ENCODE assay signal across 8 cellular contexts in genomic region chr4:18075823-18076433, GRCh38. TPM values are rescaled to one million over a fixed set of nuclear protein-coding genes. Genes with fewer than 3 reads are reported as not detected.
DNase-seq lines count a peak whose midpoint lies in the region; ATAC-seq and TF ChIP-seq lines count a peak whose summit lies in the region.

No MANE protein-coding gene starts in this region.

- no peak overlapping the region for H3K9ac ChIP-seq in H9 (ENCODE audit: extremely low read depth, insufficient read length, low read length)
- H3K9ac ChIP-seq in OCI-LY1 (ENCODE audit: low read length), result no peak overlapping the region

- H3K14ac ChIP-seq in H9 (ENCODE audit: insufficient read depth, low read length), result no peak overlapping the region

- H4K8ac ChIP-seq in H9 (replicated peaks; ENCODE audit: insufficient read length, low read depth, low read length), result no peak overlapping the region

- no peaks in the 10 kb centered on the region for H3K27me3 ChIP-seq in H9 (ENCODE audit: insufficient read depth, low read length)
- H3K27me3 ChIP-seq in OCI-LY1 (ENCODE audit: insufficient read depth, low read length), result no peaks in the 10 kb centered on the region
- H3K27me3 ChIP-seq in adrenal gland, result peaks cover 4% of the 10 kb centered on the region

- intact Hi-C loops in adrenal gland (cut with DNase I), result no loop called here

- H3K23ac ChIP-seq in H9 (ENCODE audit: insufficient read length, low read depth, low read length), result no peak overlapping the region

- H3K27me3 Mint-ChIP-seq in H9 (ENCODE audit: low read depth) (peaks cover 38% of the 10 kb centered on the region), naive B cell (peaks cover 14 to 36% (median 35%) of the 10 kb centered on the region in 3 donors)

- no peak overlapping the region for H2BK20ac ChIP-seq in H9 (ENCODE audit: low read depth, low read length, poor library complexity, severe bottlenecking)

- no peak overlapping the region for H2AK5ac ChIP-seq in H9 (ENCODE audit: insufficient read length, low read length)

- H3K9me3 Mint-ChIP-seq in H9, result peaks cover 0 to 9% of the 10 kb centered on the region in 2 experiments; a peak in 2 of 5 replicates
- H3K9me3 Mint-ChIP-seq in naive B cell, result peaks cover 3 to 16% (median 8%) of the 10 kb centered on the region in 7 donors

- peak; percentile 2 for DNase-seq in EH (ENCODE audit: low read depth)
- DNase-seq in H9, result peak; percentile 50
- peak in 6 of 7 donors; percentile 20 to 68 (median 28) for DNase-seq in adrenal gland
- peak; percentile 2 for DNase-seq in naive B cell
- DNase-seq in NCI-H510A (lab: John Stamatoyannopoulos, UW), result no peak
- DNase-seq in dedifferentiated amniotic fluid mesenchymal stem cell (ENCODE audit: extremely low spot score), result no peak

- no peaks in the 10 kb centered on the region for H3K79me1 ChIP-seq in H9 (ENCODE audit: insufficient read depth, low read depth, low read length, poor library complexity, severe bottlenecking)

- no peak overlapping the region for H3K27ac Mint-ChIP-seq in H9
- peak overlapping the region in 1 of 6 donors; percentile 76 for H3K27ac Mint-ChIP-seq in naive B cell

- no peak for TF ChIP-seq POLR2A in adrenal gland (IDR thresholded peaks at IDR 0.05)

- H4K91ac ChIP-seq in H9 (ENCODE audit: insufficient read length, low read depth, low read length), result no peak overlapping the region

- H3K4me1 ChIP-seq in H9 (ENCODE audit: insufficient read depth, low read length), result no peaks in the 10 kb centered on the region
- H3K4me1 ChIP-seq in OCI-LY1 (ENCODE audit: insufficient read depth, low read length, severe bottlenecking), result no peaks in the 10 kb centered on the region
- H3K4me1 ChIP-seq in adrenal gland (replicated peaks in 1 of 2), result no peaks in the 10 kb centered on the region

- no peak overlapping the region for H2BK5ac ChIP-seq in H9 (ENCODE audit: insufficient read length, low read length)

- H4K5ac ChIP-seq in H9 (ENCODE audit: insufficient read length, low read depth, low read length), result no peak overlapping the region

- H4K20me1 ChIP-seq in H9 (ENCODE audit: control insufficient read depth, insufficient read depth, insufficient read length), result no peaks in the 10 kb centered on the region
- no peaks in the 10 kb centered on the region for H4K20me1 ChIP-seq in OCI-LY1 (ENCODE audit: insufficient read depth, low read length)

- no peak overlapping the region for H3K56ac ChIP-seq in H9 (ENCODE audit: insufficient read length, low read depth, low read length)

- no peak overlapping the region for H2BK15ac ChIP-seq in H9 (ENCODE audit: low read depth, low read length)

- H3K9me3 ChIP-seq in H9 (ENCODE audit: control insufficient read depth, low read depth, low read length) (no peaks in the 10 kb centered on the region), OCI-LY1 (ENCODE audit: low read length) (no peaks in the 10 kb centered on the region), adrenal gland (replicated peaks in 1 of 3) (no peaks in the 10 kb centered on the region)

- no peaks in the 10 kb centered on the region for H3F3A ChIP-seq in OCI-LY1 (ENCODE audit: insufficient read depth, low read length)

- H3K4me3 ChIP-seq in OCI-LY1 (ENCODE audit: low read depth, low read length, poor library complexity, severe bottlenecking), result no peak overlapping the region
- H3K4me3 ChIP-seq in adrenal gland, result no peak overlapping the region

- no peaks in the 10 kb centered on the region for H3K23me2 ChIP-seq in H9 (ENCODE audit: insufficient read length, low read depth, low read length, poor library complexity, severe bottlenecking)

- H3K4me1 Mint-ChIP-seq in H9 (no peaks in the 10 kb centered on the region), naive B cell (peaks cover 0 to 8% (median 4%) of the 10 kb centered on the region in 3 donors)

- TF ChIP-seq CTCF in H9 (conservative IDR thresholded peaks at IDR 0.05) (peak; percentile 65), OCI-LY1 (IDR thresholded peaks at IDR 0.05; ENCODE audit: low read length) (peak; percentile 45), adrenal gland (IDR thresholded peaks at IDR 0.05) (peak in 5 of 6 experiments; percentile 11 to 37 (median 31))

- H3K27ac ChIP-seq in H9 (ENCODE audit: insufficient read length, low read depth, low read length) (no peak overlapping the region), OCI-LY1 (ENCODE audit: low read depth, low read length, poor library complexity, severe bottlenecking) (no peak overlapping the region), adrenal gland (no peak overlapping the region)

- H2AFZ ChIP-seq in H9 (ENCODE audit: low read length) (peak overlapping the region; percentile 81), OCI-LY1 (ENCODE audit: low read length) (no peak overlapping the region)

- H3K18ac ChIP-seq in H9 (ENCODE audit: insufficient read length, low read depth, low read length), result no peak overlapping the region

- H2BK120ac ChIP-seq in H9 (ENCODE audit: low read depth, low read length, poor library complexity, severe bottlenecking), result no peak overlapping the region

- H3K36me3 Mint-ChIP-seq in H9 (ENCODE audit: insufficient read depth in 1 of 3, low read depth in 3 of 3) (no peaks in the 10 kb centered on the region; a peak in 3 of 7 replicates), naive B cell (no peaks in the 10 kb centered on the region)

- H3K4me3 Mint-ChIP-seq in H9 (no peak overlapping the region), naive B cell (peak overlapping the region in 3 of 8 donors; percentile 11 to 75 (median 67))

- H3K4me2 ChIP-seq in H9 (ENCODE audit: insufficient read depth, insufficient read length, low read length) (no peak overlapping the region), OCI-LY1 (ENCODE audit: low read length) (no peak overlapping the region)

- no peaks in the 10 kb centered on the region for H3K79me2 ChIP-seq in H9 (ENCODE audit: insufficient read depth, low read length)
- no peaks in the 10 kb centered on the region for H3K79me2 ChIP-seq in OCI-LY1 (ENCODE audit: insufficient read depth, low read length)

- H2BK12ac ChIP-seq in H9 (ENCODE audit: insufficient read length, low read depth, low read length), result no peak overlapping the region

- WGBS in H9 (ENCODE audit: extremely low coverage, insufficient read length, low lambda C conversion rate), result no CpG with 5 or more reads among the region's 8 CpGs
- 55 to 70% (median 66%) methylated on average over 8 of the region's 8 CpGs for WGBS in adrenal gland, 4 donors

- ATAC-seq in naive B cell (ENCODE audit: low read depth in 2 of 2) (peak; percentile 59 to 69), GM19397 (IDR thresholded peaks at IDR 0.05; ENCODE audit: unreplicated experiment) (no peak)

- H3K4ac ChIP-seq in H9 (ENCODE audit: low read depth, low read length), result no peak overlapping the region

- no peaks in the 10 kb centered on the region for H3K9me2 ChIP-seq in OCI-LY1 (ENCODE audit: low read depth, low read length)

- H3K36me3 ChIP-seq in OCI-LY1 (ENCODE audit: insufficient read depth, low read length) (no peaks in the 10 kb centered on the region), adrenal gland (replicated peaks in 1 of 2) (no peaks in the 10 kb centered on the region)

- H3T11ph ChIP-seq in H9 (ENCODE audit: low read length), result no peak overlapping the region

RNA-seq across cellular contexts. Expression of gene LCORL, which starts 54.4 kb away (rescaled TPM):
- 11.6 and 15.5 TPM in 2 replicates for total RNA-seq in H9 (2021)
- 10 to 100 TPM in 6 of 8 donors, 1 to 10 TPM in 2; 9.3 to 22.3 (median 17.5) TPM for total RNA-seq in adrenal gland
- 10 to 100 TPM in 1 of 3 donors, 1 to 10 TPM in 2; 2.6 to 15.2 (median 3.4) TPM for polyA plus RNA-seq in adrenal gland
- 10 to 100 TPM in 5 of 6 donors, 1 to 10 TPM in 1; 8.0 to 20.2 (median 16.7) TPM for polyA plus RNA-seq in naive B cell (ENCODE audit: low read depth in 6 of 6)

Comparison
In these comparisons a context has a peak if more than half of its experiments do, and no peak if none do; other contexts are left out.
1. DNase-seq: peak in EH (single experiment), H9 (single experiment), adrenal gland (6 of 7) and naive B cell (single experiment); none in NCI-H510A (single experiment) and dedifferentiated amniotic fluid mesenchymal stem cell (single experiment).
2. Peak in every context shown above with its lines, with median percentiles within 50 percentile points of each other: CTCF ChIP-seq.